22 cellular contexts compared by ENCODE assay signal in the genomic region with DNA sequence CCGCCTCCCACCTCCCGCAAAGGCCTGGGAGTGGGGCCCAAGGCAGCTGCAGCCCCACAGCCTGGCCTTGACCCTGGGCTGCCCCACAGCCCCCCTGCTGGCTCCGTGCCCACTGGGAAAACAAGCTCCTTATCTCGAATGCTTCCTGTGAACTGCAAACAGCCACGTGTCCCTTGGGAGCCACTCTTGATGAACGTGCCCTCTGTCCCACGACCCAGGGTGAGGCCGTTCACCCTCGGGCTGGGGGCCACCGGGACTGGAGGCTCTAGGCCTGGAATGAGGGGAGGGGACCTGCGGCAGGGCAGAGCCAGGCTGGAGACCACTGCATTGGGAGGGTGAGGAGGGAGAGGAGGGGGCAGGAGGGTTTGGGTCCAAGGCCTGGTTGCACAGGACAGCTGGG. TPM values are rescaled to one million over a fixed set of nuclear protein-coding genes. Genes with fewer than 3 reads are reported as not detected.
"Had no signal": no experiment of that assay in that cellular context is flagged by ENCODE, and none has a peak within 500 bp of the region (broad histone marks: within the 10 kb centered on the region; RNA-seq: fewer than 3 reads in every experiment).

No MANE protein-coding gene starts in this region.

- H3K36me3 ChIP-seq: heart right ventricle, lower lobe of right lung, right atrium auricular region, sigmoid colon, spleen, suprapubic skin, thoracic aorta, tibial artery, uterus had no signal

- H3K27me3 Mint-ChIP-seq: naive thymus-derived CD8-positive, alpha-beta T cell; progenitor cell of endocrine pancreas; stimulated activated naive CD8-positive, alpha-beta T cell treated with anti-CD3 and anti-CD28 coated beads, Interleukin-15, Interleukin-2, amounts not matched to agents 100 ng/mL and 50 ng/mL, for 24 hours; type B pancreatic cell had no signal

- H3K27ac ChIP-seq: heart right ventricle, lower lobe of right lung, right atrium auricular region, sigmoid colon, spleen, suprapubic skin, thoracic aorta, tibial artery, uterus had no signal

- H3K4me3 Mint-ChIP-seq: naive thymus-derived CD8-positive, alpha-beta T cell; nephron; neural crest cell; stimulated activated effector memory CD8-positive, alpha-beta T cell treated with anti-CD3 and anti-CD28 coated beads, Interleukin-12 subunit alpha, Interleukin-12 subunit beta, amount 100 ng/mL, for 72 hours; stimulated activated naive CD8-positive, alpha-beta T cell treated with anti-CD3 and anti-CD28 coated beads, Interleukin-15, Interleukin-2, amounts not matched to agents 100 ng/mL and 50 ng/mL, for 24 hours; type B pancreatic cell had no signal

- H3K27me3 ChIP-seq: heart right ventricle, hepatocyte, right atrium auricular region, sigmoid colon, spleen, suprapubic skin, tibial artery, uterus had no signal

- H3K27ac Mint-ChIP-seq: naive thymus-derived CD8-positive, alpha-beta T cell; stimulated activated effector memory CD8-positive, alpha-beta T cell treated with anti-CD3 and anti-CD28 coated beads, Interleukin-12 subunit alpha, Interleukin-12 subunit beta, amount 100 ng/mL, for 72 hours; stimulated activated naive CD8-positive, alpha-beta T cell treated with anti-CD3 and anti-CD28 coated beads, Interleukin-15, Interleukin-2, amounts not matched to agents 100 ng/mL and 50 ng/mL, for 24 hours; type B pancreatic cell had no signal

- DNase-seq: mammary epithelial cell; nucleus accumbens; small intestine; stimulated activated CD4-positive, alpha-beta T cell treated with anti-CD3 and anti-CD28 coated beads, Interleukin-4, amount 100 ng/mL, for 24 hours; stimulated activated naive CD4-positive, alpha-beta T cell; uterus had no signal

- FAIRE-seq: small intestine had no signal

- H3K9me3 ChIP-seq: heart right ventricle, lower lobe of right lung, right atrium auricular region, sigmoid colon, spleen, suprapubic skin, thoracic aorta, tibial artery, uterus had no signal

- H3K4me1 Mint-ChIP-seq: nephron; neural crest cell; stimulated activated effector memory CD8-positive, alpha-beta T cell treated with anti-CD3 and anti-CD28 coated beads, Interleukin-12 subunit alpha, Interleukin-12 subunit beta, amount 100 ng/mL, for 72 hours had no signal

- H3K36me3 Mint-ChIP-seq: naive thymus-derived CD8-positive, alpha-beta T cell; stimulated activated effector memory CD8-positive, alpha-beta T cell treated with anti-CD3 and anti-CD28 coated beads, Interleukin-12 subunit alpha, Interleukin-12 subunit beta, amount 100 ng/mL, for 72 hours; type B pancreatic cell had no signal

- H3K9me3 Mint-ChIP-seq: naive thymus-derived CD8-positive, alpha-beta T cell; nephron; neural crest cell; stimulated activated effector memory CD8-positive, alpha-beta T cell treated with anti-CD3 and anti-CD28 coated beads, Interleukin-12 subunit alpha, Interleukin-12 subunit beta, amount 100 ng/mL, for 72 hours; stimulated activated naive CD8-positive, alpha-beta T cell treated with anti-CD3 and anti-CD28 coated beads, Interleukin-15, Interleukin-2, amounts not matched to agents 100 ng/mL and 50 ng/mL, for 24 hours; type B pancreatic cell had no signal

- H3K4me1 ChIP-seq: heart right ventricle, lower lobe of right lung, right atrium auricular region, sigmoid colon, spleen, suprapubic skin, tibial artery, uterus had no signal

- H3K4me3 ChIP-seq: heart right ventricle, hepatocyte, lower lobe of right lung, right atrium auricular region, sigmoid colon, spleen, suprapubic skin, thoracic aorta, tibial artery, uterus had no signal

- ATAC-seq: naive thymus-derived CD8-positive, alpha-beta T cell; stimulated activated effector memory CD8-positive, alpha-beta T cell treated with anti-CD3 and anti-CD28 coated beads, Interleukin-12 subunit alpha, Interleukin-12 subunit beta, amount 100 ng/mL, for 72 hours had no signal

RNA-seq across cellular contexts. Expression of gene H19, which starts 9.5 kb away (rescaled TPM):
- total RNA-seq: naive thymus-derived CD8-positive, alpha-beta T cell had no signal
- polyA plus RNA-seq: naive thymus-derived CD8-positive, alpha-beta T cell had no signal
